ENCODE assay signal across 9 cellular contexts in genomic region chr14:55123101-55123500, GRCh38. TPM values are rescaled to one million over a fixed set of nuclear protein-coding genes. Genes with fewer than 3 reads are reported as not detected.
DNase-seq lines count a peak whose midpoint lies in the region; ATAC-seq and TF ChIP-seq lines count a peak whose summit lies in the region.
"Had no signal": no experiment of that assay in that cellular context is flagged by ENCODE, and none has a peak within 500 bp of the region (broad histone marks: within the 10 kb centered on the region; RNA-seq: fewer than 3 reads in every experiment).

No MANE protein-coding gene starts in this region.

- H3K36me3 Mint-ChIP-seq in natural killer cell treated with Interleukin-12 subunit alpha and Interleukin-12 subunit beta and Interleukin-15 and Interleukin-18, amount 100 ng/mL, for 72 hours = peaks cover 5% of the 10 kb centered on the region
- no peaks in the 10 kb centered on the region for H3K36me3 Mint-ChIP-seq in natural killer cell
- H3K36me3 Mint-ChIP-seq: activated naive CD4-positive, alpha-beta T cell treated with anti-CD3 and anti-CD28 coated beads, Interleukin-2, amount 50 U/mL, for 24 hours had no signal

- H3K4me1 ChIP-seq in mucosa of rectum (ENCODE audit: control insufficient read depth in 2 of 2, insufficient read depth in 2 of 2, low read length in 2 of 2) = peaks cover 52 to 81% of the 10 kb centered on the region in 2 donors

- DNase-seq in natural killer cell treated with Interleukin-12 subunit alpha and Interleukin-12 subunit beta and Interleukin-15 and Interleukin-18, amount 100 ng/mL, for 72 hours (ENCODE audit: low spot score) = no peak
- no peak for DNase-seq in natural killer cell
- peak; percentile 93 for DNase-seq in choroid plexus epithelial cell (ENCODE audit: low read depth)
- DNase-seq in stimulated activated CD4-positive, alpha-beta T cell treated with anti-CD3 and anti-CD28 coated beads, Interleukin-1b, Interleukin-23, amount 100 ng/mL, for 48 hours = no peak
- DNase-seq in DMS153 (lab: John Stamatoyannopoulos, UW) = no peak

- H3K27me3 Mint-ChIP-seq in natural killer cell treated with Interleukin-12 subunit alpha and Interleukin-12 subunit beta and Interleukin-15 and Interleukin-18, amount 100 ng/mL, for 72 hours = peaks cover 0 to 5% of the 10 kb centered on the region in 2 donors
- no peaks in the 10 kb centered on the region for H3K27me3 Mint-ChIP-seq in natural killer cell (ENCODE audit: low read depth in 2 of 2)

- H3K9ac ChIP-seq in mucosa of rectum (ENCODE audit: low read depth in 1 of 2, low read length in 2 of 2) = peak overlapping the region; percentile 57 to 77

- H3K4me1 Mint-ChIP-seq in natural killer cell treated with Interleukin-12 subunit alpha and Interleukin-12 subunit beta and Interleukin-15 and Interleukin-18, amount 100 ng/mL, for 72 hours (ENCODE audit: low read depth in 2 of 2) = peaks cover 63 to 64% of the 10 kb centered on the region in 2 donors
- peaks cover 39 to 60% of the 10 kb centered on the region in 2 donors for H3K4me1 Mint-ChIP-seq in natural killer cell

- H3K27me3 ChIP-seq in mucosa of rectum (ENCODE audit: control insufficient read depth in 2 of 2, insufficient read depth in 2 of 2, low read length in 2 of 2) = no peaks in the 10 kb centered on the region

- no peak overlapping the region for H3K4me3 Mint-ChIP-seq in natural killer cell treated with Interleukin-12 subunit alpha and Interleukin-12 subunit beta and Interleukin-15 and Interleukin-18, amount 100 ng/mL, for 72 hours
- no peak overlapping the region for H3K4me3 Mint-ChIP-seq in natural killer cell
- H3K4me3 Mint-ChIP-seq: activated naive CD4-positive, alpha-beta T cell treated with anti-CD3 and anti-CD28 coated beads, Interleukin-2, amount 50 U/mL, for 24 hours had no signal

- TF ChIP-seq CTCF in natural killer cell (IDR thresholded peaks at IDR 0.05) (no peak), choroid plexus epithelial cell (conservative IDR thresholded peaks at IDR 0.05; ENCODE audit: low read depth, low read length) (no peak)

- no peak overlapping the region for H3K4me3 ChIP-seq in choroid plexus epithelial cell (ENCODE audit: low read depth, low read length)
- H3K4me3 ChIP-seq in mucosa of rectum (ENCODE audit: low read length in 2 of 2) = peak overlapping the region; percentile 8 to 38

- H3K27ac Mint-ChIP-seq in natural killer cell treated with Interleukin-12 subunit alpha and Interleukin-12 subunit beta and Interleukin-15 and Interleukin-18, amount 100 ng/mL, for 72 hours = peak overlapping the region; percentile 13 to 18
- H3K27ac Mint-ChIP-seq in natural killer cell = no peak overlapping the region
- H3K27ac Mint-ChIP-seq: activated naive CD4-positive, alpha-beta T cell treated with anti-CD3 and anti-CD28 coated beads, Interleukin-2, amount 50 U/mL, for 24 hours had no signal

- intact Hi-C loops in natural killer cell (cut with micrococcal nuclease) = no loop called here

- no peaks in the 10 kb centered on the region for H3K36me3 ChIP-seq in mucosa of rectum (ENCODE audit: control insufficient read depth in 2 of 2, insufficient read depth in 2 of 2, low read length in 2 of 2)

- ATAC-seq in natural killer cell treated with Interleukin-12 subunit alpha and Interleukin-12 subunit beta and Interleukin-15 and Interleukin-18, amount 100 ng/mL, for 72 hours = no peak
- no peak for ATAC-seq in natural killer cell
- no peak for ATAC-seq in GM19324 (IDR thresholded peaks at IDR 0.05; ENCODE audit: low FRiP score, unreplicated experiment)
- no peak for ATAC-seq in HG02763 (IDR thresholded peaks at IDR 0.05; ENCODE audit: unreplicated experiment)

- H3K9me3 Mint-ChIP-seq in natural killer cell treated with Interleukin-12 subunit alpha and Interleukin-12 subunit beta and Interleukin-15 and Interleukin-18, amount 100 ng/mL, for 72 hours = peaks cover 5% of the 10 kb centered on the region
- H3K9me3 Mint-ChIP-seq in natural killer cell = no peaks in the 10 kb centered on the region
- H3K9me3 Mint-ChIP-seq: activated naive CD4-positive, alpha-beta T cell treated with anti-CD3 and anti-CD28 coated beads, Interleukin-2, amount 50 U/mL, for 24 hours had no signal

- peak overlapping the region; percentile 96 to 99 for H3K27ac ChIP-seq in mucosa of rectum (ENCODE audit: low read depth in 2 of 2, low read length in 2 of 2)

- no peaks in the 10 kb centered on the region for H3K9me3 ChIP-seq in mucosa of rectum (ENCODE audit: control insufficient read depth in 2 of 2, low read length in 2 of 2)

RNA-seq across cellular contexts. Expression of gene LGALS3, which starts 6.0 kb away (rescaled TPM):
- 100 to 1,000 TPM; 161 to 224 TPM for total RNA-seq in natural killer cell treated with Interleukin-12 subunit alpha and Interleukin-12 subunit beta and Interleukin-15 and Interleukin-18, amount 100 ng/mL, for 72 hours
- total RNA-seq in natural killer cell = 10 to 100 TPM; 10.8 to 35.7 (median 17.1) TPM

Comparison
In these comparisons a context has a peak if more than half of its experiments do, and no peak if none do; other contexts are left out.
1. H3K27ac Mint-ChIP-seq: peak in natural killer cell treated with Interleukin-12 subunit alpha and Interleukin-12 subunit beta and Interleukin-15 and Interleukin-18, amount 100 ng/mL, for 72 hours (2 of 2); none in natural killer cell (0 of 2).
2. RNA of gene LGALS3, which starts 6.0 kb away (total RNA-seq): 161 to 224 TPM in natural killer cell treated with Interleukin-12 subunit alpha and Interleukin-12 subunit beta and Interleukin-15 and Interleukin-18, amount 100 ng/mL, for 72 hours; 10.8 to 35.7 TPM in natural killer cell; every median in the first group is over 4 times any median in the second.